Comparison of ENCODE assay signal across 17 cellular contexts in the genomic region with DNA sequence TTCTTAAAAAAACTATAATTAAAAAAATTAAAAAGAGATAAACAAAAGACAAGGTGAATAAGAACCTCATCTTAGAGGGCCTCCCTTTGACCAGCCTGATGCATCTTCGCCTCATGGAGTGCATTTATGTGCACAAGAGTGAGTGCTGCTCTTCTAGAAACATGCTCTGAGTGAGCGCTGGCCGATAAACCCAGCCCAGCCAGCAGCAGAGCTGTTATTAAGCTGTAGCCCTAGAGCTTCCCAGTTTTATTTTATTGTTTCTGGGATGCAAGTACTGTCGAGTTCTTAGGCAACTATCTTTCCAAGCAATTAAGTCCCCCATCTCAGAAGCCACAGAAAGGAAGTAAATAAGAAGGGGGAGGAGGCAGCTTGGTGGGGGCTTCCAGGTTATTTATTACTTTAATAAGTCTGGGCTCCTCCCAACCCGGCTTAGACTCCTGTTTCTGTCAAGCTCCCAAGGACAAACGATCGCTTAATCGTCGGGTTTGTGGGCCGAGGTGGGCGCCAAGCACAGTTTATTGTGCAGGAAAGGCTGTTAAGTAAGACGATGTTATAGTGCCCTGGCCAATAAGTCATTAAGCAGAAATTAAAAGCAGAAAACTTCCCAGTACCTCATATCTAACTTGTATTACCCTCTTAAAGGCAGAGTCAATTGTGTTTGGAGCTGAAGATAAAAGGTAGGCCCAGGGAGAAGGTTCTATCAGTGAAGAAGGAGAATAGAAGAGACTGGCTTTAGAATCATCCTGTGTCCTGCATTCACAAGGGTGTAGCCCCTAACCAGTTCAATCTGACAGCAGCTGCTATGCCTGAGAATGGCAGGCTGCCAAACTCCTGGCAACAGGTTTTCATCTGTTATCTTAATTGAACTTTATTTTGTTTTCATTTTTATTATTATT.
DNase-seq lines count a peak whose midpoint lies in the region; ATAC-seq and TF ChIP-seq lines count a peak whose summit lies in the region.
"Had no signal": no experiment of that assay in that cellular context is flagged by ENCODE, and none has a peak within 500 bp of the region (broad histone marks: within the 10 kb centered on the region; RNA-seq: fewer than 3 reads in every experiment).

No MANE protein-coding gene starts in this region.

- H3K9me3 Mint-ChIP-seq in activated CD8-positive, alpha-beta memory T cell treated with anti-CD3 and anti-CD28 coated beads, Interleukin-2, amount 10 ng/mL, durations not matched to agents 7 days and 5 days (ENCODE audit: low read depth) = no peaks in the 10 kb centered on the region
- H3K9me3 Mint-ChIP-seq: stimulated activated effector memory CD8-positive, alpha-beta T cell treated with anti-CD3 and anti-CD28 coated beads, Interleukin-12 subunit alpha, Interleukin-12 subunit beta, amount 100 ng/mL, for 72 hours had no signal

- H3K9me3 ChIP-seq in colonic mucosa = no peaks in the 10 kb centered on the region
- H3K9me3 ChIP-seq in transverse colon = no peaks in the 10 kb centered on the region
- H3K9me3 ChIP-seq: BLaER1 treated with 17β-estradiol and CSF1 and Interleukin-3, amounts not matched to agents 10 nM and 100 nM; testis had no signal

- no peak overlapping the region for H3K27ac ChIP-seq in colonic mucosa
- peak overlapping the region in 1 of 4 donors; percentile 25 for H3K27ac ChIP-seq in transverse colon
- H3K27ac ChIP-seq: BLaER1 treated with 17β-estradiol and CSF1 and Interleukin-3, amounts not matched to agents 10 nM and 100 nM; testis had no signal

- in situ Hi-C loops in transverse colon (cut with MboI; ENCODE audit: low pct_ligation_motif_present in 1 of 4, low pct_unique_long_range_greater_than_20kb in 1 of 4, low sequenced_read_pairs in 3 of 4) (no loop called here), ACHN (cut with HindIII; ENCODE audit: low pct_ligation_motif_present, low pct_unique_long_range_greater_than_20kb, low sequenced_read_pairs) (no loop called here)

- WGBS in transverse colon (ENCODE audit: low coverage in 1 of 2), 2 donors = 30 to 39% methylated on average over 10 to 12 of the region's 12 CpGs

- H3K4me1 Mint-ChIP-seq in activated CD8-positive, alpha-beta memory T cell treated with anti-CD3 and anti-CD28 coated beads, Interleukin-2, amount 10 ng/mL, durations not matched to agents 7 days and 5 days = no peaks in the 10 kb centered on the region
- H3K4me1 Mint-ChIP-seq: stimulated activated effector memory CD8-positive, alpha-beta T cell treated with anti-CD3 and anti-CD28 coated beads, Interleukin-12 subunit alpha, Interleukin-12 subunit beta, amount 100 ng/mL, for 72 hours had no signal

- H3K36me3 ChIP-seq in colonic mucosa (no peaks in the 10 kb centered on the region), transverse colon (no peaks in the 10 kb centered on the region)
- H3K36me3 ChIP-seq: BLaER1 treated with 17β-estradiol and CSF1 and Interleukin-3, amounts not matched to agents 10 nM and 100 nM had no signal

- TF ChIP-seq CTCF in colonic mucosa (IDR thresholded peaks at IDR 0.05) (no peak), transverse colon (IDR thresholded peaks at IDR 0.05) (no peak)

- H3K4me3 ChIP-seq in colonic mucosa (no peak overlapping the region), transverse colon (no peak overlapping the region)
- H3K4me3 ChIP-seq: BLaER1 treated with 17β-estradiol and CSF1 and Interleukin-3, amounts not matched to agents 10 nM and 100 nM; testis had no signal

- H3K27ac Mint-ChIP-seq in activated CD8-positive, alpha-beta memory T cell treated with anti-CD3 and anti-CD28 coated beads, Interleukin-2, amount 10 ng/mL, durations not matched to agents 7 days and 5 days = no peak overlapping the region
- H3K27ac Mint-ChIP-seq: natural killer cell treated with Interleukin-12 subunit alpha and Interleukin-12 subunit beta and Interleukin-15 and Interleukin-18, amount 100 ng/mL, for 72 hours; stimulated activated effector memory CD8-positive, alpha-beta T cell treated with anti-CD3 and anti-CD28 coated beads, Interleukin-12 subunit alpha, Interleukin-12 subunit beta, amount 100 ng/mL, for 72 hours; T-helper 17 cell had no signal

- H3K4me1 ChIP-seq in colonic mucosa (no peaks in the 10 kb centered on the region), transverse colon (peaks cover 0 to 3% (median 0%) of the 10 kb centered on the region in 4 donors)
- H3K4me1 ChIP-seq: BLaER1 treated with 17β-estradiol and CSF1 and Interleukin-3, amounts not matched to agents 10 nM and 100 nM; testis had no signal

- ATAC-seq in activated CD8-positive, alpha-beta memory T cell treated with anti-CD3 and anti-CD28 coated beads, Interleukin-2, amount 10 ng/mL, durations not matched to agents 7 days and 5 days = no peak
- ATAC-seq: natural killer cell treated with Interleukin-12 subunit alpha and Interleukin-12 subunit beta and Interleukin-15 and Interleukin-18, amount 100 ng/mL, for 72 hours; stimulated activated effector memory CD8-positive, alpha-beta T cell treated with anti-CD3 and anti-CD28 coated beads, Interleukin-12 subunit alpha, Interleukin-12 subunit beta, amount 100 ng/mL, for 72 hours; T-helper 17 cell had no signal

- DNase-seq in NCI-H345 (lab: John Stamatoyannopoulos, UW) (peak; percentile 10), NCI-H345 treated with DMSO at 0.1 percent for 48 hours (lab: John Stamatoyannopoulos, UW; ENCODE audit: unreplicated experiment) (no peak), NCI-H2227 treated with DMSO at 0.1 percent for 48 hours (lab: John Stamatoyannopoulos, UW) (peak; percentile 73), colonic mucosa (peak; percentile 22), transverse colon (peak; percentile 35), ACHN (no peak), nucleus accumbens (lab: John Stamatoyannopoulos, UW) (no peak)
- DNase-seq in activated CD8-positive, alpha-beta memory T cell treated with anti-CD3 and anti-CD28 coated beads, Interleukin-2, amount 10 ng/mL, durations not matched to agents 7 days and 5 days = no peak
- DNase-seq: activated CD4-positive, CD25-positive, alpha-beta regulatory T cell; cortex of kidney; DND-41; NCI-H2029 treated with DMSO at 0.1 percent for 48 hours; T-helper 17 cell; testis had no signal

- no peak for TF ChIP-seq EP300 in transverse colon (IDR thresholded peaks at IDR 0.05; ENCODE audit: low read depth)

- CTCF ChIA-PET in activated CD8-positive, alpha-beta memory T cell treated with anti-CD3 and anti-CD28 coated beads, Interleukin-2, amount 10 ng/mL, durations not matched to agents 7 days and 5 days (lab: Charles Lee) = interaction anchor here (1.3 kb wide), 1 partner anchor 17 kb away, joined by 3 read pairs; no protein-coding TSS in a partner anchor

- H3K9ac ChIP-seq in colonic mucosa (ENCODE audit: low read depth in 2 of 2, low read length in 2 of 2) = no peak overlapping the region
- H3K9ac ChIP-seq: BLaER1 treated with 17β-estradiol and CSF1 and Interleukin-3, amounts not matched to agents 10 nM and 100 nM had no signal

- no peak overlapping the region for H3K4me3 Mint-ChIP-seq in activated CD8-positive, alpha-beta memory T cell treated with anti-CD3 and anti-CD28 coated beads, Interleukin-2, amount 10 ng/mL, durations not matched to agents 7 days and 5 days
- H3K4me3 Mint-ChIP-seq: natural killer cell treated with Interleukin-12 subunit alpha and Interleukin-12 subunit beta and Interleukin-15 and Interleukin-18, amount 100 ng/mL, for 72 hours; stimulated activated effector memory CD8-positive, alpha-beta T cell treated with anti-CD3 and anti-CD28 coated beads, Interleukin-12 subunit alpha, Interleukin-12 subunit beta, amount 100 ng/mL, for 72 hours; T-helper 17 cell had no signal

- TF ChIP-seq POLR2A in transverse colon (IDR thresholded peaks at IDR 0.05) = no peak

- H3K27me3 ChIP-seq in colonic mucosa (no peaks in the 10 kb centered on the region), transverse colon (no peaks in the 10 kb centered on the region)
- H3K27me3 ChIP-seq: BLaER1 treated with 17β-estradiol and CSF1 and Interleukin-3, amounts not matched to agents 10 nM and 100 nM; testis had no signal

- no peaks in the 10 kb centered on the region for H3K36me3 Mint-ChIP-seq in activated CD8-positive, alpha-beta memory T cell treated with anti-CD3 and anti-CD28 coated beads, Interleukin-2, amount 10 ng/mL, durations not matched to agents 7 days and 5 days
- H3K36me3 Mint-ChIP-seq: natural killer cell treated with Interleukin-12 subunit alpha and Interleukin-12 subunit beta and Interleukin-15 and Interleukin-18, amount 100 ng/mL, for 72 hours; stimulated activated effector memory CD8-positive, alpha-beta T cell treated with anti-CD3 and anti-CD28 coated beads, Interleukin-12 subunit alpha, Interleukin-12 subunit beta, amount 100 ng/mL, for 72 hours had no signal

- H3K27me3 Mint-ChIP-seq in activated CD8-positive, alpha-beta memory T cell treated with anti-CD3 and anti-CD28 coated beads, Interleukin-2, amount 10 ng/mL, durations not matched to agents 7 days and 5 days = peaks cover 7% of the 10 kb centered on the region
- H3K27me3 Mint-ChIP-seq: T-helper 17 cell had no signal

- intact Hi-C loops in colonic mucosa (cut with DNase I) = no loop called here
- intact Hi-C loops in transverse colon (cut with DNase I; ENCODE audit: low total_unique reads) = no loop called here

Comparison
In these comparisons a context has a peak if more than half of its experiments do, and no peak if none do; other contexts are left out.
1. DNase-seq: peak in NCI-H345 (single experiment), NCI-H2227 treated with DMSO at 0.1 percent for 48 hours (single experiment), colonic mucosa (single experiment) and transverse colon (single experiment); none in NCI-H345 treated with DMSO at 0.1 percent for 48 hours (single experiment), activated CD8-positive, alpha-beta memory T cell treated with anti-CD3 and anti-CD28 coated beads, Interleukin-2, amount 10 ng/mL, durations not matched to agents 7 days and 5 days (single experiment), ACHN (single experiment) and nucleus accumbens (0 of 56).